ENCODE assay signal across 2 cellular contexts in genomic region chr17:58324409-58325288, GRCh38.
TF ChIP-seq lines count a peak whose summit lies in the region.

No MANE protein-coding gene starts in this region.

TF ChIP-seq in endothelial cell of umbilical vein, 7 proteins besides CTCF, POLR2A, EP300 and RAD21 (continued from another document):
- TF ChIP-seq GATA2 (IDR thresholded peaks at IDR 0.05; ENCODE audit: insufficient read depth, insufficient read length, low read depth, low read length) (no peak), JUN (IDR thresholded peaks at IDR 0.05; ENCODE audit: borderline replicate concordance, insufficient read depth, insufficient read length, low read depth) (no peak)

TF ChIP-seq in HEK293T, 16 proteins besides CTCF, POLR2A, EP300 and RAD21 (continued from another document):
- TF ChIP-seq ZNF384 (IDR thresholded peaks at IDR 0.05) (no peak), CTBP1 (IDR thresholded peaks at IDR 0.05; ENCODE audit: borderline replicate concordance) (no peak), SUZ12 (IDR thresholded peaks at IDR 0.05) (no peak), BHLHE40 (IDR thresholded peaks at IDR 0.05; ENCODE audit: borderline replicate concordance) (no peak)
